ENCODE assay signal across 7 cellular contexts in the genomic region with DNA sequence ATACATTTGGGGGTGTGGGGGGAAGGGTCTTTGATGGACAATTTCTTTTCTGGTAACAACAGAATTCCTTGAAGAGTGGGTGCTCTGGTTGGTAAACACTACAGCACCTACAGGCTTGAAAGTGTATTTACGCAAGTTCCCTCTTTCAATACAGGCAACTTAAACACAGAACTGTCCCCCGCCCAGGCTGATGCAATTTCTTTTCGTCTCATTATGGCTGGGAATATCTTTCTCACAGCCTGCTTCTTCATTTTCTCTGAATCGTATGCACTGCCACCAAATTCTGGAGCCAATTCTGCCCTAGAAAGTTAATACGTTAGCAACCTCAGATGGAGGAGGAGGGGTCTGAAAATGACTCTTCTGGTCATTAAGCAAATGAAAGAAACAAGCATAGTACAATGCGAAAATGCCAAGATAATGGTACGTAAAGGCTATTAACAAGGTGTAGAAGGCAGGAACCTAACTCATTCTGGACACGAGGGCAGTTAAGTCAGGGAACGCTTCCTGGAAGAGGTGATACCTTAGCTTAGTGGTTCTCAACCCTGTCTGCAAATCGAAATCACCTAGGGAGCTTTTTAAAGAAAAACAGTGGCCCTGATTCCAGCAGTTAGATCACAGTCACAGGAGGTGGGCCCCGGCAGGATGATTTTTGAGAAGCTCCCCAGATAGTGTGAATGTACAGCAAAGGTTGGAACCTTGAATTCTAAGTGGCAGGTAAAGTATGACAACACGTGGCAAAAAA. TPM values are rescaled to one million over a fixed set of nuclear protein-coding genes. Genes with fewer than 3 reads are reported as not detected.
DNase-seq lines count a peak whose midpoint lies in the region; ATAC-seq, FAIRE-seq and TF ChIP-seq lines count a peak whose summit lies in the region.

No MANE protein-coding gene starts in this region.

- TF ChIP-seq CTCF in endothelial cell of umbilical vein (IDR thresholded peaks at IDR 0.05; ENCODE audit: extremely low read depth in 1 of 2, insufficient read depth in 1 of 2, low read depth in 1 of 2, low read length in 2 of 2): no peak

- ATAC-seq in GM19397 (IDR thresholded peaks at IDR 0.05; ENCODE audit: unreplicated experiment): peak; percentile 16
- peak; percentile 33 for ATAC-seq in HG03460 (IDR thresholded peaks at IDR 0.05; ENCODE audit: unreplicated experiment)
- no peak for ATAC-seq in T-helper 17 cell
- no peak for ATAC-seq in natural killer cell treated with Interleukin-12 subunit alpha and Interleukin-12 subunit beta and Interleukin-15 and Interleukin-18, amount 100 ng/mL, for 72 hours

- no peaks in the 10 kb centered on the region for H3K27me3 ChIP-seq in endothelial cell of umbilical vein (ENCODE audit: control insufficient read depth in 2 of 2, insufficient read depth in 2 of 2, low read length in 2 of 2)

- peak; percentile 37 for FAIRE-seq in endothelial cell of umbilical vein (lab: Jason Lieb, UNC)

- H3K4me3 ChIP-seq in endothelial cell of umbilical vein (replicated peaks in 1 of 3; ENCODE audit: insufficient read depth in 1 of 3, low read depth in 1 of 3, low read length in 3 of 3): peak overlapping the region; percentile 49 to 91 (median 77)

- no peaks in the 10 kb centered on the region for H3K79me2 ChIP-seq in endothelial cell of umbilical vein (ENCODE audit: control insufficient read depth, insufficient read depth, low read length)

- intact Hi-C loops in endothelial cell of umbilical vein (cut with micrococcal nuclease): loop anchor here (5.0 kb wide), 2 partner anchors 389 to 1064 kb away; no protein-coding TSS in a partner anchor

- H3K4me1 ChIP-seq in endothelial cell of umbilical vein (ENCODE audit: control insufficient read depth, extremely low read depth, insufficient read depth, low read length): peaks cover 13% of the 10 kb centered on the region

- H3K36me3 ChIP-seq in endothelial cell of umbilical vein (ENCODE audit: control insufficient read depth in 2 of 2, extremely low read depth in 1 of 2, insufficient read depth in 2 of 2, low read length in 2 of 2): no peaks in the 10 kb centered on the region

- DNase-seq in GF-D8 (lab: John Stamatoyannopoulos, UW): peak; percentile 68
- no peak for DNase-seq in T-helper 17 cell
- DNase-seq in endothelial cell of umbilical vein (ENCODE audit: low read depth, low spot score): no peak
- no peak for DNase-seq in natural killer cell treated with Interleukin-12 subunit alpha and Interleukin-12 subunit beta and Interleukin-15 and Interleukin-18, amount 100 ng/mL, for 72 hours (ENCODE audit: low spot score)
- no peak for DNase-seq in NCI-H128 (lab: John Stamatoyannopoulos, UW; ENCODE audit: unreplicated experiment)

- POLR2A ChIA-PET in endothelial cell of umbilical vein (lab: Charles Lee): no interaction called here

- H3K4me1 Mint-ChIP-seq in T-helper 17 cell: peaks cover 21% of the 10 kb centered on the region
- H3K4me1 Mint-ChIP-seq in natural killer cell treated with Interleukin-12 subunit alpha and Interleukin-12 subunit beta and Interleukin-15 and Interleukin-18, amount 100 ng/mL, for 72 hours (ENCODE audit: low read depth in 2 of 2): peaks cover 17 to 19% of the 10 kb centered on the region in 2 donors

- H3K9me3 ChIP-seq in T-helper 17 cell (ENCODE audit: control insufficient read depth, low read length, poor library complexity, severe bottlenecking) (no peaks in the 10 kb centered on the region), endothelial cell of umbilical vein (replicated peaks; ENCODE audit: control insufficient read depth, insufficient read depth, low read length) (no peaks in the 10 kb centered on the region)

- dilution Hi-C loops in endothelial cell of umbilical vein (cut with MboI; ENCODE audit: extremely low pct_ligation_motif_present, low sequenced_read_pairs): no loop called here

- H3K9me1 ChIP-seq in endothelial cell of umbilical vein (replicated peaks; ENCODE audit: control insufficient read depth, extremely low read depth, insufficient read depth, low read length): no peaks in the 10 kb centered on the region

- peak overlapping the region; percentile 96 for H3K27ac Mint-ChIP-seq in T-helper 17 cell
- H3K27ac Mint-ChIP-seq in natural killer cell treated with Interleukin-12 subunit alpha and Interleukin-12 subunit beta and Interleukin-15 and Interleukin-18, amount 100 ng/mL, for 72 hours: peak overlapping the region; percentile 85 to 94

- peaks cover 4% of the 10 kb centered on the region for H3K36me3 Mint-ChIP-seq in T-helper 17 cell (ENCODE audit: low read depth)
- peaks cover 5% of the 10 kb centered on the region for H3K36me3 Mint-ChIP-seq in natural killer cell treated with Interleukin-12 subunit alpha and Interleukin-12 subunit beta and Interleukin-15 and Interleukin-18, amount 100 ng/mL, for 72 hours

- CTCF ChIA-PET in endothelial cell of umbilical vein (lab: Charles Lee): interaction anchor here (1.3 to 1.8 kb wide), 2 partner anchors 11 to 111 kb away, joined by 3 to 7 read pairs; no protein-coding TSS in a partner anchor

- H3K27me3 Mint-ChIP-seq in T-helper 17 cell: no peaks in the 10 kb centered on the region
- no peaks in the 10 kb centered on the region for H3K27me3 Mint-ChIP-seq in natural killer cell treated with Interleukin-12 subunit alpha and Interleukin-12 subunit beta and Interleukin-15 and Interleukin-18, amount 100 ng/mL, for 72 hours

- peak overlapping the region; percentile 99 for H2AFZ ChIP-seq in endothelial cell of umbilical vein (ENCODE audit: low read depth, low read length)

- no peaks in the 10 kb centered on the region for H4K20me1 ChIP-seq in endothelial cell of umbilical vein (replicated peaks; ENCODE audit: control insufficient read depth, extremely low read depth, insufficient read depth, low read length)

- BruUV-seq in endothelial cell of umbilical vein (replicated peaks; lab: Mats Ljungman, UMichigan): no TSS peak

- H3K9ac ChIP-seq in endothelial cell of umbilical vein (replicated peaks; ENCODE audit: extremely low read depth, insufficient read depth, low read length): peak overlapping the region; percentile 96

- TF ChIP-seq POLR2A in endothelial cell of umbilical vein (IDR thresholded peaks at IDR 0.05; ENCODE audit: low read depth, low read length): no peak

- peak overlapping the region; percentile 96 for H3K27ac ChIP-seq in endothelial cell of umbilical vein (ENCODE audit: insufficient read depth, low read depth, low read length)

- no peaks in the 10 kb centered on the region for H3K9me3 Mint-ChIP-seq in natural killer cell treated with Interleukin-12 subunit alpha and Interleukin-12 subunit beta and Interleukin-15 and Interleukin-18, amount 100 ng/mL, for 72 hours

- H3K4me3 Mint-ChIP-seq in T-helper 17 cell: peak overlapping the region; percentile 97
- H3K4me3 Mint-ChIP-seq in natural killer cell treated with Interleukin-12 subunit alpha and Interleukin-12 subunit beta and Interleukin-15 and Interleukin-18, amount 100 ng/mL, for 72 hours: peak overlapping the region; percentile 89

- peak overlapping the region; percentile 95 for H3K4me2 ChIP-seq in endothelial cell of umbilical vein (ENCODE audit: insufficient read depth, low read length)

TF ChIP-seq in endothelial cell of umbilical vein, 7 proteins besides CTCF, POLR2A, EP300 and RAD21:
- TF ChIP-seq GATA2 (IDR thresholded peaks at IDR 0.05; ENCODE audit: insufficient read depth, insufficient read length, low read depth, low read length) (no peak), EZH2 (IDR thresholded peaks at IDR 0.05; ENCODE audit: borderline replicate concordance, low read depth, low read length, severe bottlenecking) (no peak), POLR2AphosphoS5 (IDR thresholded peaks at IDR 0.05; ENCODE audit: insufficient read depth, low read depth, low read length) (no peak), JUN (IDR thresholded peaks at IDR 0.05; ENCODE audit: borderline replicate concordance, insufficient read depth, insufficient read length, low read depth) (no peak), FOS (IDR thresholded peaks at IDR 0.05; ENCODE audit: borderline replicate concordance, insufficient read depth, low read length) (no peak), MYC (IDR thresholded peaks at IDR 0.05; ENCODE audit: low read depth, low read length) (no peak)
- TF ChIP-seq, protein P1, sequence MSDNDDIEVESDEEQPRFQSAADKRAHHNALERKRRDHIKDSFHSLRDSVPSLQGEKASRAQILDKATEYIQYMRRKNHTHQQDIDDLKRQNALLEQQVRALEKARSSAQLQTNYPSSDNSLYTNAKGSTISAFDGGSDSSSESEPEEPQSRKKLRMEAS (IDR thresholded peaks at IDR 0.05; ENCODE audit: insufficient read depth, insufficient read length): no peak
TF ChIP-seq in endothelial cell of umbilical vein: peak in this region for 0.

RNA-seq across cellular contexts. Expression of a gene that starts 1.0 kb away (rescaled TPM):
- 10 to 100 TPM; 13.5 to 16.6 TPM for total RNA-seq in T-helper 17 cell
- total RNA-seq in endothelial cell of umbilical vein: 16.7 and 16.9 TPM in 2 replicates
- 12.0 and 14.1 TPM in 2 replicates for polyA plus RNA-seq in endothelial cell of umbilical vein
- polyA plus RNA-seq in endothelial cell of umbilical vein (2011; cell fraction: cytosol; rRNA removed): 13.7 and 18.3 TPM in 2 replicates
- 11.4 and 15.1 TPM in 2 replicates for polyA plus RNA-seq in endothelial cell of umbilical vein (2011; cell fraction: nucleus; rRNA removed)
- 14.2 and 20.0 TPM in 2 replicates for polyA plus RNA-seq in endothelial cell of umbilical vein (2012)
- 13.5 and 14.2 TPM in 2 replicates for polyA minus RNA-seq in endothelial cell of umbilical vein
- 7.7 TPM for polyA minus RNA-seq in endothelial cell of umbilical vein (2011; cell fraction: cytosol; rRNA and poly(A)+ RNA removed)
- polyA minus RNA-seq in endothelial cell of umbilical vein (2011; cell fraction: nucleus; rRNA and poly(A)+ RNA removed): 8.8 and 12.8 TPM in 2 replicates
- total RNA-seq in natural killer cell treated with Interleukin-12 subunit alpha and Interleukin-12 subunit beta and Interleukin-15 and Interleukin-18, amount 100 ng/mL, for 72 hours: 10 to 100 TPM; 14.8 to 15.1 TPM

Comparison
In these comparisons a context has a peak if more than half of its experiments do, and no peak if none do; other contexts are left out.
1. ATAC-seq: peak in GM19397 (single experiment) and HG03460 (single experiment); none in T-helper 17 cell (single experiment) and natural killer cell treated with Interleukin-12 subunit alpha and Interleukin-12 subunit beta and Interleukin-15 and Interleukin-18, amount 100 ng/mL, for 72 hours (0 of 2).